8 cellular contexts compared by ENCODE assay signal in the genomic region with DNA sequence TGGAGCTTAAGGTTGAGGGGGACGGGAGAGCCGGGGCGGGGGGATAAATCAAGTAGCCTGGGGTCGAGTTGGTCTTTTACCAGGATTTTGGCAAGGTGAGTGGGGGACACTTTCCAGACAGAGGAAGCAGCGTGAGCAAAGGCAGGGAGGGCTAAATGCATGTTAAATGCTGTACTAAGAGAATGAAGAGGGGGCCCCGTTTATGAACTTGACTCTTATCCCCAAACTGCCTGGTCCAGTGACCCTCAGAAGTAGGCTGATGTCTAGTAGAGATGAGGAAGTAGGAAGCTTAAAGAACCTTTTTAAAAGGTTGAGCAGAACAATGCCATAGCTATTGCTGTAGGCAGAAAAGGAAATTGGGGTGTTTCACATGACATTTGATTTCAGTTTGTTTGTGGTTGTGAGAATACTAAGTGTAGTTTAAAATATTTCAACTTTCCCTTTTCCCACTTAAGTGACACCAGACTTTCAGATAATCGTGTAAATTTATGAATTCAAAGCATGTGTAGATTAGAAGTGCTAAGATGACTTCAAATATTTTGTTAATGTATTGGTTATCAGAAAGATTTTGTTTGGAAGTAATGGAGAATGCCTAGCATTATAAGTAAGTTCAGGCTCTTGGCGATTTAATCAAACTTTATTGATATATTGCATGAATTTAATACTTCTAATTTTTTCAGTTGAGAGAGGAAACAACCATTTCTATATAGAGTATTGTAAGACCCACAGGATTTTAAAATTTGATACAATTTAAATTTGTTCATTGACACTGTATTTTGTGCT. TPM values are rescaled to one million over a fixed set of nuclear protein-coding genes. Genes with fewer than 3 reads are reported as not detected.
A peak's percentile ranks its signal among the peaks of the same experiment; 100 is the strongest.
DNase-seq lines count a peak whose midpoint lies in the region; ATAC-seq and TF ChIP-seq lines count a peak whose summit lies in the region.

No MANE protein-coding gene starts in this region.

- H3K4me1 ChIP-seq in MM.1S (ENCODE audit: low read length) (peaks cover 22% of the 10 kb centered on the region), spleen (peaks cover 28 to 69% (median 52%) of the 10 kb centered on the region in 6 donors)

- no peaks in the 10 kb centered on the region for H3K36me3 ChIP-seq in MM.1S (replicated peaks; ENCODE audit: insufficient read depth, low read length)
- peaks cover 0 to 3% (median 0%) of the 10 kb centered on the region in 6 donors for H3K36me3 ChIP-seq in spleen

- H3K9me3 Mint-ChIP-seq in activated naive CD4-positive, alpha-beta T cell treated with anti-CD3 and anti-CD28 coated beads, Interleukin-2, amount 50 U/mL, for 24 hours: no peaks in the 10 kb centered on the region

- no peaks in the 10 kb centered on the region for H3K79me2 ChIP-seq in MM.1S (ENCODE audit: low read length)

- peaks cover 17% of the 10 kb centered on the region for H3F3A ChIP-seq in MM.1S (ENCODE audit: insufficient read depth, low read length)

- H3K27ac ChIP-seq in MM.1S (ENCODE audit: low read length): no peak overlapping the region
- H3K27ac ChIP-seq in spleen: peak overlapping the region; percentile 98 to 100 (median 99)

- H3K9ac ChIP-seq in MM.1S (ENCODE audit: low read length): no peak overlapping the region

- peak overlapping the region; percentile 97 for H3K27ac Mint-ChIP-seq in activated naive CD4-positive, alpha-beta T cell treated with anti-CD3 and anti-CD28 coated beads, Interleukin-2, amount 50 U/mL, for 24 hours

- peak overlapping the region; percentile 51 for H3K4me2 ChIP-seq in MM.1S (ENCODE audit: low read depth, low read length)

- ATAC-seq in GM19463 (IDR thresholded peaks at IDR 0.05; ENCODE audit: unreplicated experiment): peak; percentile 13
- ATAC-seq in GM18907 (IDR thresholded peaks at IDR 0.05; ENCODE audit: unreplicated experiment): no peak

- no peaks in the 10 kb centered on the region for H3K27me3 Mint-ChIP-seq in activated naive CD4-positive, alpha-beta T cell treated with anti-CD3 and anti-CD28 coated beads, Interleukin-2, amount 50 U/mL, for 24 hours

- H3K4me3 ChIP-seq in MM.1S (ENCODE audit: low read length) (no peak overlapping the region), iPS-18c (ENCODE audit: insufficient read depth, low read depth, low read length) (peak overlapping the region; percentile 34; the same call in 1 of the 2 replicates), spleen (peak overlapping the region; percentile 58 to 86 (median 66))

- no peaks in the 10 kb centered on the region for H3K9me2 ChIP-seq in MM.1S (replicated peaks; ENCODE audit: insufficient read depth, low read length)

- H3K4me3 Mint-ChIP-seq in activated naive CD4-positive, alpha-beta T cell treated with anti-CD3 and anti-CD28 coated beads, Interleukin-2, amount 50 U/mL, for 24 hours: peak overlapping the region; percentile 100

- H3K27me3 ChIP-seq in MM.1S (replicated peaks; ENCODE audit: insufficient read depth, low read length): peaks cover 68% of the 10 kb centered on the region
- no peaks in the 10 kb centered on the region for H3K27me3 ChIP-seq in spleen (replicated peaks in 1 of 7)

- intact Hi-C loops in spleen (cut with DNase I; ENCODE audit: low total_unique reads): no loop called here

- WGBS in spleen, 5 donors: 1 to 4% (median 2%) methylated on average over 8 of the region's 8 CpGs

- no peaks in the 10 kb centered on the region for H4K20me1 ChIP-seq in MM.1S (ENCODE audit: insufficient read depth, low read length)

- peak in 2 of 3 donors; percentile 61 to 90 for TF ChIP-seq POLR2A in spleen (IDR thresholded peaks at IDR 0.05)

- H3K9me3 ChIP-seq in MM.1S (replicated peaks; ENCODE audit: insufficient read depth, low read length) (no peaks in the 10 kb centered on the region), iPS-18c (ENCODE audit: control insufficient read depth, insufficient read depth, low read length) (no peaks in the 10 kb centered on the region), spleen (no peaks in the 10 kb centered on the region)

- peaks cover 33% of the 10 kb centered on the region for H3K4me1 Mint-ChIP-seq in activated naive CD4-positive, alpha-beta T cell treated with anti-CD3 and anti-CD28 coated beads, Interleukin-2, amount 50 U/mL, for 24 hours

- peaks cover 29% of the 10 kb centered on the region for H3K36me3 Mint-ChIP-seq in activated naive CD4-positive, alpha-beta T cell treated with anti-CD3 and anti-CD28 coated beads, Interleukin-2, amount 50 U/mL, for 24 hours

- peak; percentile 6 for DNase-seq in Daoy (ENCODE audit: low read depth)
- DNase-seq in MM.1S: peak; percentile 65
- DNase-seq in spleen: no peak
- DNase-seq in NCI-H2029 (lab: John Stamatoyannopoulos, UW): no peak

- H2AFZ ChIP-seq in MM.1S (ENCODE audit: low read length): no peak overlapping the region

- no peak for TF ChIP-seq CTCF in MM.1S (IDR thresholded peaks at IDR 0.05; ENCODE audit: low read length)
- no peak for TF ChIP-seq CTCF in spleen (IDR thresholded peaks at IDR 0.05 in 8 of 11, conservative IDR thresholded peaks at IDR 0.05 in 3 of 11)

RNA-seq across cellular contexts. Expression of gene REL, which starts 1.8 kb away (rescaled TPM):
- 2.7 and 6.9 TPM in 2 replicates for total RNA-seq in Daoy (2014; rRNA removed; shearing (Covaris generic))
- total RNA-seq in spleen: 10 to 100 TPM; 53.4 to 68.8 (median 56.2) TPM
- 1 to 10 TPM; 1.3 to 4.7 (median 1.5) TPM for polyA plus RNA-seq in spleen

Comparison
In these comparisons a context has a peak if more than half of its experiments do, and no peak if none do; other contexts are left out.
1. DNase-seq: peak in Daoy (single experiment) and MM.1S (single experiment); none in spleen (single experiment) and NCI-H2029 (single experiment).